Comparison of ENCODE assay signal across 9 cellular contexts in the genomic region with DNA sequence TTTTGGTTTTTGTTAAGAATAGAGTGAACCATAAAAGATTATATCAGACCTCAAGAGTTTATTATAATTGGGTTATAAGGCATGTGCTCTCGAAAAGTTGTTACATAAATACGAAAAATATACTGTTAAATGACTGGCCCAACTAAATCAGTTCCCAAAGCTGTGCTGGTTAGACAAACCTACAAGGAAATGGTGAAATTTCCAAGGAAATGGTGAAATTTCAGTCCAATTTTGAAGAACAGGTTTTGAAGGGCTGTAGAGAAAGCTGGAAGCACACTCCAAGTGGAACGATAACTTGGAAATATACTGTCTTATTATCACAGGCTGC. TPM values are rescaled to one million over a fixed set of nuclear protein-coding genes. Genes with fewer than 3 reads are reported as not detected.
DNase-seq lines count a peak whose midpoint lies in the region; ATAC-seq, FAIRE-seq and TF ChIP-seq lines count a peak whose summit lies in the region.
"Had no signal": no experiment of that assay in that cellular context is flagged by ENCODE, and none has a peak within 500 bp of the region (broad histone marks: within the 10 kb centered on the region; RNA-seq: fewer than 3 reads in every experiment).

No MANE protein-coding gene starts in this region.

- no peak for TF ChIP-seq POLR2A in endothelial cell of umbilical vein (IDR thresholded peaks at IDR 0.05; ENCODE audit: low read depth, low read length)

- BruUV-seq in endothelial cell of umbilical vein (replicated peaks; lab: Mats Ljungman, UMichigan), result TSS peak; percentile 92

- no peak overlapping the region for H2AK5ac ChIP-seq in neuronal stem cell (ENCODE audit: low read depth, low read length)

- H3K4me1 ChIP-seq in Karpas-422 (ENCODE audit: low read length) (peaks cover 59% of the 10 kb centered on the region), endothelial cell of umbilical vein (ENCODE audit: control insufficient read depth, extremely low read depth, insufficient read depth, low read length) (peaks cover 14% of the 10 kb centered on the region), neuronal stem cell (ENCODE audit: control insufficient read depth in 2 of 2, insufficient read depth in 1 of 2, low read depth in 1 of 2, low read length in 2 of 2) (peaks cover 0 to 6% of the 10 kb centered on the region in 2 donors)

- H2AFZ ChIP-seq in Karpas-422 (ENCODE audit: low read length), result peak overlapping the region; percentile 22; the same call in 1 of the 2 replicates
- H2AFZ ChIP-seq in endothelial cell of umbilical vein (ENCODE audit: low read depth, low read length), result peak overlapping the region; percentile 95
- peak overlapping the region; percentile 92 for H2AFZ ChIP-seq in neuronal stem cell (ENCODE audit: low read length)

- no peak overlapping the region for H3K4ac ChIP-seq in neuronal stem cell (ENCODE audit: low read length)

- POLR2A ChIA-PET in endothelial cell of umbilical vein (lab: Charles Lee), result interaction anchor here (0.8 to 1.7 kb wide), 3 partner anchors 30 to 196 kb away, joined by 3 to 7 read pairs (median 3); a partner anchor contains a TSS

- H3K4me2 ChIP-seq in Karpas-422 (ENCODE audit: low read depth, low read length, poor library complexity, severe bottlenecking), result peak overlapping the region; percentile 90
- peak overlapping the region; percentile 95 for H3K4me2 ChIP-seq in endothelial cell of umbilical vein (ENCODE audit: insufficient read depth, low read length)
- peak overlapping the region; percentile 61 for H3K4me2 ChIP-seq in neuronal stem cell (ENCODE audit: insufficient read depth, low read length, poor library complexity, severe bottlenecking)

- dilution Hi-C loops in endothelial cell of umbilical vein (cut with MboI; ENCODE audit: extremely low pct_ligation_motif_present, low sequenced_read_pairs), result no loop called here

- no peaks in the 10 kb centered on the region for H3K27me3 ChIP-seq in Karpas-422 (ENCODE audit: low read length)
- H3K27me3 ChIP-seq in endothelial cell of umbilical vein (ENCODE audit: control insufficient read depth in 2 of 2, insufficient read depth in 2 of 2, low read length in 2 of 2), result no peaks in the 10 kb centered on the region
- H3K27me3 ChIP-seq in neuronal stem cell (ENCODE audit: control insufficient read depth in 3 of 3, insufficient read depth in 3 of 3, low read depth in 1 of 3, low read length in 3 of 3), result no peaks in the 10 kb centered on the region

- CTCF ChIA-PET in endothelial cell of umbilical vein (lab: Charles Lee), result interaction anchor here (0.9 to 1.8 kb wide), 7 partner anchors 10 to 198 kb away, joined by 3 to 22 read pairs (median 8); a partner anchor contains a TSS

- H3K9me1 ChIP-seq in endothelial cell of umbilical vein (replicated peaks; ENCODE audit: control insufficient read depth, extremely low read depth, insufficient read depth, low read length), result no peaks in the 10 kb centered on the region

- H3K4me3 Mint-ChIP-seq in activated T-cell treated with anti-CD3 and anti-CD28 coated beads, Interleukin-2, amount 50 U/mL, for 24 hours, result no peak overlapping the region

- no peak overlapping the region for H4K91ac ChIP-seq in neuronal stem cell (ENCODE audit: low read depth, low read length, poor library complexity)

- H3K36me3 Mint-ChIP-seq in activated T-cell treated with anti-CD3 and anti-CD28 coated beads, Interleukin-2, amount 50 U/mL, for 24 hours (ENCODE audit: low read depth), result peaks cover 11% of the 10 kb centered on the region

- peak overlapping the region; percentile 94 for H3K23ac ChIP-seq in neuronal stem cell (ENCODE audit: low read depth, low read length, poor library complexity)

- no peak overlapping the region for H2BK12ac ChIP-seq in neuronal stem cell (ENCODE audit: low read length)

- H3K9me2 ChIP-seq in Karpas-422 (replicated peaks; ENCODE audit: insufficient read depth, low read length), result no peaks in the 10 kb centered on the region

- peak overlapping the region; percentile 82 for H3K9ac ChIP-seq in Karpas-422 (ENCODE audit: low read length)
- peak overlapping the region; percentile 79 for H3K9ac ChIP-seq in endothelial cell of umbilical vein (replicated peaks; ENCODE audit: extremely low read depth, insufficient read depth, low read length)
- no peak overlapping the region for H3K9ac ChIP-seq in neuronal stem cell (ENCODE audit: low read depth, low read length, poor library complexity)

- H3K18ac ChIP-seq in neuronal stem cell (ENCODE audit: low read length), result no peak overlapping the region

- TF ChIP-seq CTCF in AG10803 (conservative IDR thresholded peaks at IDR 0.05; ENCODE audit: low read length) (no peak), endothelial cell of umbilical vein (IDR thresholded peaks at IDR 0.05; ENCODE audit: extremely low read depth in 1 of 2, insufficient read depth in 1 of 2, low read depth in 1 of 2, low read length in 2 of 2) (no peak)

- peaks cover 23% of the 10 kb centered on the region for H3K4me1 Mint-ChIP-seq in activated T-cell treated with anti-CD3 and anti-CD28 coated beads, Interleukin-2, amount 50 U/mL, for 24 hours (ENCODE audit: low read depth)

- H4K20me1 ChIP-seq in Karpas-422 (ENCODE audit: insufficient read depth, low read depth, low read length), result peaks cover 5% of the 10 kb centered on the region
- no peaks in the 10 kb centered on the region for H4K20me1 ChIP-seq in endothelial cell of umbilical vein (replicated peaks; ENCODE audit: control insufficient read depth, extremely low read depth, insufficient read depth, low read length)

- H3K4me3 ChIP-seq in AG10803 (ENCODE audit: low read length) (peak overlapping the region; percentile 97), Karpas-422 (ENCODE audit: low read length) (peak overlapping the region; percentile 78), endothelial cell of umbilical vein (replicated peaks in 1 of 3; ENCODE audit: insufficient read depth in 1 of 3, low read depth in 1 of 3, low read length in 3 of 3) (peak overlapping the region; percentile 55 to 92 (median 82)), neuronal stem cell (ENCODE audit: low read length in 2 of 2) (peak overlapping the region; percentile 72 to 93)

- H3K9me3 Mint-ChIP-seq in activated T-cell treated with anti-CD3 and anti-CD28 coated beads, Interleukin-2, amount 50 U/mL, for 24 hours, result no peaks in the 10 kb centered on the region

- H4K8ac ChIP-seq in neuronal stem cell (ENCODE audit: low read depth, low read length), result no peak overlapping the region

- H2BK5ac ChIP-seq in neuronal stem cell (ENCODE audit: low read length), result no peak overlapping the region

- no CpG with 5 or more reads among the region's 3 CpGs for WGBS in neuronal stem cell (ENCODE audit: extremely low coverage in 2 of 2, insufficient read length in 2 of 2, insufficient replicate concordance in 1 of 2), 2 donors

- DNase-seq in AG10803 (ENCODE audit: low read depth), result peak; percentile 18
- no peak for DNase-seq in Karpas-422
- DNase-seq in endothelial cell of umbilical vein (ENCODE audit: low read depth, low spot score), result no peak
- DNase-seq in neuronal stem cell (ENCODE audit: low spot score), result no peak
- DNase-seq in activated T-cell treated with anti-CD3 and anti-CD28 coated beads, Interleukin-2, amount 50 U/mL, for 24 hours, result no peak
- DNase-seq in frontal cortex (ENCODE audit: low spot score in 2 of 2), result no peak
- no peak for DNase-seq in SK-N-DZ (ENCODE audit: low spot score)

- no peak overlapping the region for H3K14ac ChIP-seq in neuronal stem cell (ENCODE audit: low read length)

- H3K27ac ChIP-seq in Karpas-422 (ENCODE audit: low read length) (peak overlapping the region; percentile 74), endothelial cell of umbilical vein (ENCODE audit: insufficient read depth, low read depth, low read length) (peak overlapping the region; percentile 51), neuronal stem cell (replicated peaks; ENCODE audit: low read length) (peak overlapping the region; percentile 72)

- H3K36me3 ChIP-seq in Karpas-422 (ENCODE audit: insufficient read depth, low read length) (peaks cover 15% of the 10 kb centered on the region), endothelial cell of umbilical vein (ENCODE audit: control insufficient read depth in 2 of 2, extremely low read depth in 1 of 2, insufficient read depth in 2 of 2, low read length in 2 of 2) (no peaks in the 10 kb centered on the region), neuronal stem cell (replicated peaks in 1 of 2; ENCODE audit: control insufficient read depth in 2 of 2, insufficient read depth in 2 of 2, low read length in 2 of 2) (no peaks in the 10 kb centered on the region)

- H3K9me3 ChIP-seq in Karpas-422 (ENCODE audit: low read length) (no peaks in the 10 kb centered on the region), endothelial cell of umbilical vein (replicated peaks; ENCODE audit: control insufficient read depth, insufficient read depth, low read length) (no peaks in the 10 kb centered on the region), neuronal stem cell (replicated peaks in 1 of 2; ENCODE audit: control insufficient read depth in 2 of 2, insufficient read depth in 1 of 2, low read depth in 1 of 2, low read length in 2 of 2) (peaks cover 0 to 5% of the 10 kb centered on the region in 2 donors)

- no peaks in the 10 kb centered on the region for H3K27me3 Mint-ChIP-seq in activated T-cell treated with anti-CD3 and anti-CD28 coated beads, Interleukin-2, amount 50 U/mL, for 24 hours

- no peak for ATAC-seq in HG02588 (IDR thresholded peaks at IDR 0.05; ENCODE audit: unreplicated experiment)

- intact Hi-C loops in endothelial cell of umbilical vein (cut with micrococcal nuclease), result no loop called here

- H2BK120ac ChIP-seq in neuronal stem cell (ENCODE audit: low read depth, low read length), result no peak overlapping the region

- FAIRE-seq in endothelial cell of umbilical vein (lab: Jason Lieb, UNC), result no peak
- FAIRE-seq in frontal cortex (lab: Jason Lieb, UNC), result no peak
- FAIRE-seq: endometrium had no signal

- H3K79me1 ChIP-seq in neuronal stem cell (ENCODE audit: low read depth, low read length), result peaks cover 4% of the 10 kb centered on the region

- H2BK15ac ChIP-seq in neuronal stem cell (ENCODE audit: low read length), result no peak overlapping the region

- H3K27ac Mint-ChIP-seq in activated T-cell treated with anti-CD3 and anti-CD28 coated beads, Interleukin-2, amount 50 U/mL, for 24 hours, result no peak overlapping the region

- H3K79me2 ChIP-seq in Karpas-422 (ENCODE audit: low read length) (peaks cover 60% of the 10 kb centered on the region), endothelial cell of umbilical vein (ENCODE audit: control insufficient read depth, insufficient read depth, low read length) (peaks cover 22% of the 10 kb centered on the region)

RNA-seq across cellular contexts. Expression of a gene that starts 0.4 kb away (rescaled TPM):
- total RNA-seq in Karpas-422 (2014; rRNA removed; shearing (Covaris generic); ENCODE audit: low replicate concordance), result 70.6 and 140 TPM in 2 replicates
- total RNA-seq in endothelial cell of umbilical vein (10.7 and 11.3 TPM in 2 replicates), frontal cortex (23.2 TPM)
- polyA plus RNA-seq in endothelial cell of umbilical vein, result 4.0 and 5.1 TPM in 2 replicates
- polyA plus RNA-seq in endothelial cell of umbilical vein (2011; cell fraction: cytosol; rRNA removed), result 5.6 and 5.8 TPM in 2 replicates
- polyA plus RNA-seq in endothelial cell of umbilical vein (2011; cell fraction: nucleus; rRNA removed), result 30.8 and 46.7 TPM in 2 replicates
- polyA plus RNA-seq in endothelial cell of umbilical vein (2012), result 7.0 and 7.9 TPM in 2 replicates
- polyA minus RNA-seq in endothelial cell of umbilical vein, result 9.7 and 16.8 TPM in 2 replicates
- polyA minus RNA-seq in endothelial cell of umbilical vein (2011; cell fraction: cytosol; rRNA and poly(A)+ RNA removed), result 9.0 TPM
- polyA minus RNA-seq in endothelial cell of umbilical vein (2011; cell fraction: nucleus; rRNA and poly(A)+ RNA removed), result 36.0 and 52.9 TPM in 2 replicates
- 30.6 TPM for polyA plus RNA-seq in neuronal stem cell (2013, experiment 1 of 2)
- 32.7 TPM for polyA plus RNA-seq in neuronal stem cell (2013, experiment 2 of 2)
- polyA plus RNA-seq in SK-N-DZ (2014; cell fraction: cytosol; rRNA removed), result 39.8 and 50.7 TPM in 2 replicates
- 77.6 and 79.8 TPM in 2 replicates for polyA plus RNA-seq in SK-N-DZ (2014; cell fraction: nucleus; rRNA removed)

RNA-seq across cellular contexts. Expression of a gene that starts 29.4 kb away (rescaled TPM):
- total RNA-seq in Karpas-422 (2014; rRNA removed; shearing (Covaris generic); ENCODE audit: low replicate concordance), result 16.5 and 22.0 TPM in 2 replicates
- 8.4 and 9.7 TPM in 2 replicates for total RNA-seq in endothelial cell of umbilical vein
- 1.1 and 1.8 TPM in 2 replicates for polyA plus RNA-seq in endothelial cell of umbilical vein
- 1.9 and 2.1 TPM in 2 replicates for polyA plus RNA-seq in endothelial cell of umbilical vein (2011; cell fraction: cytosol; rRNA removed)
- polyA plus RNA-seq in endothelial cell of umbilical vein (2011; cell fraction: nucleus; rRNA removed), result 0.66 and 1.0 TPM in 2 replicates
- polyA plus RNA-seq in endothelial cell of umbilical vein (2012), result 9.3 TPM in 2 replicates
- 1.2 and 1.9 TPM in 2 replicates for polyA minus RNA-seq in endothelial cell of umbilical vein
- 5.6 TPM for polyA minus RNA-seq in endothelial cell of umbilical vein (2011; cell fraction: cytosol; rRNA and poly(A)+ RNA removed)
- 1.7 TPM in 2 replicates for polyA minus RNA-seq in endothelial cell of umbilical vein (2011; cell fraction: nucleus; rRNA and poly(A)+ RNA removed)
- polyA plus RNA-seq in neuronal stem cell (2013, experiment 1 of 2), result 13.5 TPM
- polyA plus RNA-seq in neuronal stem cell (2013, experiment 2 of 2), result 13.0 TPM
- total RNA-seq in frontal cortex, result 90.5 TPM
- polyA plus RNA-seq in SK-N-DZ (2014; cell fraction: cytosol; rRNA removed), result 20.8 and 20.9 TPM in 2 replicates
- 3.4 and 5.3 TPM in 2 replicates for polyA plus RNA-seq in SK-N-DZ (2014; cell fraction: nucleus; rRNA removed)

Comparison
In these comparisons a context has a peak if more than half of its experiments do, and no peak if none do; other contexts are left out.
1. H2AFZ ChIP-seq: peak in every context shown above with its lines; median percentile 95 in endothelial cell of umbilical vein; 92 in neuronal stem cell; 22 in Karpas-422.